ENCODE assay signal across 1 cellular context in the genomic region with DNA sequence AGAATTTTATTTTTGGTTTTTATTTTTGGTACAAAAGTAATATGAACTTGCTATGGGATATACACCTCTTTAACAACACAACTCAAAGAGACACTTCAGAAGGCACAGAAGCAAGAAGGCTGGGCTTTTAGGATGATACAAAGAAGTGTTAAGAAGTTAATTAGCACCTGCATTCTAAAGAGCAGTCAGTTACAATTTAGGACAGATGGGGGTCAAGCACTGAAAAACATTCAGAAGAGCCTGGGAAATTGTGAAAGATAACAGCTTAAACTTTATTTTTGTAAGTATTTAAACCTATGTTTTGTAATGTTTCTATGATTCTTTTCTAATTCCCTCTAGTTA.
TF ChIP-seq lines count a peak whose summit lies in the region.

No MANE protein-coding gene starts in this region.

TF ChIP-seq in H1, 55 proteins besides CTCF, POLR2A, EP300 and RAD21 (continued from another document):
- TF ChIP-seq CHD7 (IDR thresholded peaks at IDR 0.05; ENCODE audit: insufficient replicate concordance, low read length) = no peak
- TF ChIP-seq FOSL1 (IDR thresholded peaks at IDR 0.05; ENCODE audit: insufficient read depth, low read depth, low read length) = no peak
- no peak for TF ChIP-seq SIN3A (conservative IDR thresholded peaks at IDR 0.05 in 1 of 2, IDR thresholded peaks at IDR 0.05 in 1 of 2; ENCODE audit: low read depth in 1 of 2, low read length in 2 of 2)
- no peak for TF ChIP-seq BCL11A (IDR thresholded peaks at IDR 0.05; ENCODE audit: low read depth in 2 of 2, low read length in 2 of 2)
- no peak for TF ChIP-seq EGR1 (IDR thresholded peaks at IDR 0.05; ENCODE audit: borderline replicate concordance, low read depth, low read length)
- TF ChIP-seq RBBP5 (IDR thresholded peaks at IDR 0.05; ENCODE audit: borderline replicate concordance, low read depth, low read length) = no peak
